In genomic region chr2:207772081-207772843, GRCh38 we compare ENCODE assay signal across 13 cellular contexts. TPM values are rescaled to one million over a fixed set of nuclear protein-coding genes. Genes with fewer than 3 reads are reported as not detected.
DNase-seq lines count a peak whose midpoint lies in the region; ATAC-seq and TF ChIP-seq lines count a peak whose summit lies in the region.
"Had no signal": no experiment of that assay in that cellular context is flagged by ENCODE, and none has a peak within 500 bp of the region (broad histone marks: within the 10 kb centered on the region; RNA-seq: fewer than 3 reads in every experiment).

No MANE protein-coding gene starts in this region.

- ATAC-seq in esophagus mucosa (no peak), GM19023 (IDR thresholded peaks at IDR 0.05; ENCODE audit: unreplicated experiment) (no peak), GM21526 (IDR thresholded peaks at IDR 0.05; ENCODE audit: low FRiP score, unreplicated experiment) (no peak)
- ATAC-seq: left ventricle myocardium superior had no signal

- peak overlapping the region; percentile 59 for H3K9ac ChIP-seq in SK-N-MC (ENCODE audit: insufficient read length)

- TF ChIP-seq CTCF in endothelial cell (IDR thresholded peaks at IDR 0.05; ENCODE audit: unreplicated experiment) = no peak

- H3K9me3 ChIP-seq in SK-N-MC (ENCODE audit: low read depth, low read length) = no peaks in the 10 kb centered on the region
- H3K9me3 ChIP-seq: Peyer's patch had no signal

- no peaks in the 10 kb centered on the region; the same call in 1 of the 2 replicates for H3K36me3 ChIP-seq in SK-N-MC (ENCODE audit: insufficient read depth, low read length)

- H3K4me1 Mint-ChIP-seq in endothelial cell (ENCODE audit: unreplicated experiment) = peaks cover 12% of the 10 kb centered on the region

- no peaks in the 10 kb centered on the region for H3K9me3 Mint-ChIP-seq in endothelial cell (ENCODE audit: unreplicated experiment)
- H3K9me3 Mint-ChIP-seq: HFFc6 had no signal

- H3K4me3 ChIP-seq in SK-N-MC = peak overlapping the region; percentile 53
- H3K4me3 ChIP-seq: Peyer's patch had no signal

- H3K4me3 Mint-ChIP-seq in endothelial cell (ENCODE audit: unreplicated experiment) = no peak overlapping the region
- H3K4me3 Mint-ChIP-seq: HFFc6 had no signal

- H3K27ac Mint-ChIP-seq in endothelial cell (ENCODE audit: unreplicated experiment) = peak overlapping the region; percentile 48
- H3K27ac Mint-ChIP-seq: HFFc6 had no signal

- H3K36me3 Mint-ChIP-seq in endothelial cell (ENCODE audit: low read depth, unreplicated experiment) = no peaks in the 10 kb centered on the region

- DNase-seq in DMS53 (lab: John Stamatoyannopoulos, UW) = peak; percentile 29
- no peak for DNase-seq in DMS53 treated with DMSO at 0.1 percent for 48 hours (lab: John Stamatoyannopoulos, UW; ENCODE audit: unreplicated experiment)
- DNase-seq in SK-N-MC (ENCODE audit: low read depth, low spot score) = peak; percentile 73
- peak; percentile 30 for DNase-seq in endothelial cell (ENCODE audit: low spot score)
- peak in 2 of 3 donors; percentile 8 to 10 for DNase-seq in stimulated activated CD4-positive, alpha-beta T cell treated with anti-CD3 and anti-CD28 coated beads, Interleukin-12 subunit alpha, Interleukin-12 subunit beta, amount 100 ng/mL, for 48 hours (ENCODE audit: low read depth in 2 of 3, low spot score in 1 of 3)
- DNase-seq: 8988T, HFFc6, left ventricle myocardium superior, NCI-H1417 treated with DMSO at 0.1 percent for 48 hours had no signal

- H3K27ac ChIP-seq in SK-N-MC = peak overlapping the region; percentile 90

- peaks cover 17% of the 10 kb centered on the region for H3K27me3 Mint-ChIP-seq in endothelial cell (ENCODE audit: unreplicated experiment)

RNA-seq across cellular contexts. Expression of gene FZD5, which starts 2.6 kb away (rescaled TPM):
- total RNA-seq in endothelial cell (ENCODE audit: unreplicated experiment) = 9.3 TPM
- total RNA-seq in esophagus mucosa = 11.8 TPM
